Comparison of ENCODE assay signal across 1 cellular context in the genomic region with DNA sequence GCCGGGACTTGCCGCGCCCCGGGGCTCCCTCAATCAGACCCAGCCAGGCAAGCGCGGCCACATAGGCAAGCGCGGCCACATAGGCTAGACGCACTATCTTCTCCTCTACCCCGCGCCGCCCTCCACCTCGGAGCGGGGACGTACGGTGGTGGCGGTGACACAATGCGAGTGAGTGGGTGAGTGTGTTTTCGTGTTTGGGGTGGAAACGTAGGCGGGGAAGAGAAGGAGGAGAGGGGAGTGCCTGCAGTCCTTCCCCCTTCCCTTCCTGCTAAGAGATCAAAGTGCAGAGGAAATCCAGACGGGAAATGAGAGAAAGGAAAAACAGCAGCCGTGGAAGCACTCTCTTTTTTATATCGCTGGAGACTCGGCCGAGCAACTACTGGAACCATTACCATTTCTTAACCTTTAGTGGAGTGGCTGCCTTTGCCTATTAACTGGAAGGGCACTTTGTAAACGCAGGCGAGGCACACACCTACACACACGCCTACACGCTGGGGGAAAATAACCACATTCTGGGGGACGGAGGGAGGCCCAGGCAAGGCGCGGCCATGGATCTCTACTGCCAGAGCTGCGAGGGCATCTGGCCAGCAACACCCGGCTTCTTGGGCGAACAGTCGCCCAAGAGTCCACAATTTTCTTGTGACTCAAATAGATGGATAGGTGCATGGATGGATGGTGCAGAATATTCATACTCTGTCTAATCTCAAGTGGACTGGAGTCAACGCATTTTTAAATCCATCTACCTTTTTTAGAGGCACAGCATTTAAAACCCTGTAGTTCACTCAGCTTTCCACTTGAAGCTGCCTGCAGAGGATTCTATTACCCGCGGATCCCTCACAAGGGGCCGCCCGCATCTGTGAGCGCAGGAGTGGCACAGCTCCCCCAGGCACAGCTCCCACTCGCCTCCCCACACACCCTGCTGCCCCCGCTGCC.
TF ChIP-seq lines count a peak whose summit lies in the region.

No MANE protein-coding gene starts in this region.

TF ChIP-seq in SK-N-SH treated with all-trans-retinoic acid at 6 μM for 48 hours, 23 proteins besides CTCF, POLR2A, EP300 and RAD21 (continued from another document):
- TF ChIP-seq, protein P1, sequence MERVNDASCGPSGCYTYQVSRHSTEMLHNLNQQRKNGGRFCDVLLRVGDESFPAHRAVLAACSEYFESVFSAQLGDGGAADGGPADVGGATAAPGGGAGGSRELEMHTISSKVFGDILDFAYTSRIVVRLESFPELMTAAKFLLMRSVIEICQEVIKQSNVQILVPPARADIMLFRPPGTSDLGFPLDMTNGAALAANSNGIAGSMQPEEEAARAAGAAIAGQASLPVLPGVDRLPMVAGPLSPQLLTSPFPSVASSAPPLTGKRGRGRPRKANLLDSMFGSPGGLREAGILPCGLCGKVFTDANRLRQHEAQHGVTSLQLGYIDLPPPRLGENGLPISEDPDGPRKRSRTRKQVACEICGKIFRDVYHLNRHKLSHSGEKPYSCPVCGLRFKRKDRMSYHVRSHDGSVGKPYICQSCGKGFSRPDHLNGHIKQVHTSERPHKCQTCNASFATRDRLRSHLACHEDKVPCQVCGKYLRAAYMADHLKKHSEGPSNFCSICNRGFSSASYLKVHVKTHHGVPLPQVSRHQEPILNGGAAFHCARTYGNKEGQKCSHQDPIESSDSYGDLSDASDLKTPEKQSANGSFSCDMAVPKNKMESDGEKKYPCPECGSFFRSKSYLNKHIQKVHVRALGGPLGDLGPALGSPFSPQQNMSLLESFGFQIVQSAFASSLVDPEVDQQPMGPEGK (CRISPR knock-in tag; IDR thresholded peaks at IDR 0.05; ENCODE audit: borderline replicate concordance) = no peak
- TF ChIP-seq, protein P2, sequence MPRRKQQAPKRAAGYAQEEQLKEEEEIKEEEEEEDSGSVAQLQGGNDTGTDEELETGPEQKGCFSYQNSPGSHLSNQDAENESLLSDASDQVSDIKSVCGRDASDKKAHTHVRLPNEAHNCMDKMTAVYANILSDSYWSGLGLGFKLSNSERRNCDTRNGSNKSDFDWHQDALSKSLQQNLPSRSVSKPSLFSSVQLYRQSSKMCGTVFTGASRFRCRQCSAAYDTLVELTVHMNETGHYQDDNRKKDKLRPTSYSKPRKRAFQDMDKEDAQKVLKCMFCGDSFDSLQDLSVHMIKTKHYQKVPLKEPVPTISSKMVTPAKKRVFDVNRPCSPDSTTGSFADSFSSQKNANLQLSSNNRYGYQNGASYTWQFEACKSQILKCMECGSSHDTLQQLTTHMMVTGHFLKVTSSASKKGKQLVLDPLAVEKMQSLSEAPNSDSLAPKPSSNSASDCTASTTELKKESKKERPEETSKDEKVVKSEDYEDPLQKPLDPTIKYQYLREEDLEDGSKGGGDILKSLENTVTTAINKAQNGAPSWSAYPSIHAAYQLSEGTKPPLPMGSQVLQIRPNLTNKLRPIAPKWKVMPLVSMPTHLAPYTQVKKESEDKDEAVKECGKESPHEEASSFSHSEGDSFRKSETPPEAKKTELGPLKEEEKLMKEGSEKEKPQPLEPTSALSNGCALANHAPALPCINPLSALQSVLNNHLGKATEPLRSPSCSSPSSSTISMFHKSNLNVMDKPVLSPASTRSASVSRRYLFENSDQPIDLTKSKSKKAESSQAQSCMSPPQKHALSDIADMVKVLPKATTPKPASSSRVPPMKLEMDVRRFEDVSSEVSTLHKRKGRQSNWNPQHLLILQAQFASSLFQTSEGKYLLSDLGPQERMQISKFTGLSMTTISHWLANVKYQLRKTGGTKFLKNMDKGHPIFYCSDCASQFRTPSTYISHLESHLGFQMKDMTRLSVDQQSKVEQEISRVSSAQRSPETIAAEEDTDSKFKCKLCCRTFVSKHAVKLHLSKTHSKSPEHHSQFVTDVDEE (CRISPR knock-in tag; IDR thresholded peaks at IDR 0.05) = no peak
- TF ChIP-seq ARNTL (CRISPR knock-in tag; IDR thresholded peaks at IDR 0.05; ENCODE audit: borderline replicate concordance, low read depth) (no peak), GLIS3 (CRISPR knock-in tag; IDR thresholded peaks at IDR 0.05) (no peak), TOX (CRISPR knock-in tag; IDR thresholded peaks at IDR 0.05; ENCODE audit: borderline replicate concordance) (no peak)
- TF ChIP-seq, protein P3, sequence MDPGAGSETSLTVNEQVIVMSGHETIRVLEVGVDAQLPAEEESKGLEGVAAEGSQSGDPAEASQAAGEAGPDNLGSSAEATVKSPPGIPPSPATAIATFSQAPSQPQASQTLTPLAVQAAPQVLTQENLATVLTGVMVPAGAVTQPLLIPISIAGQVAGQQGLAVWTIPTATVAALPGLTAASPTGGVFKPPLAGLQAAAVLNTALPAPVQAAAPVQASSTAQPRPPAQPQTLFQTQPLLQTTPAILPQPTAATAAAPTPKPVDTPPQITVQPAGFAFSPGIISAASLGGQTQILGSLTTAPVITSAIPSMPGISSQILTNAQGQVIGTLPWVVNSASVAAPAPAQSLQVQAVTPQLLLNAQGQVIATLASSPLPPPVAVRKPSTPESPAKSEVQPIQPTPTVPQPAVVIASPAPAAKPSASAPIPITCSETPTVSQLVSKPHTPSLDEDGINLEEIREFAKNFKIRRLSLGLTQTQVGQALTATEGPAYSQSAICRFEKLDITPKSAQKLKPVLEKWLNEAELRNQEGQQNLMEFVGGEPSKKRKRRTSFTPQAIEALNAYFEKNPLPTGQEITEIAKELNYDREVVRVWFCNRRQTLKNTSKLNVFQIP (CRISPR knock-in tag; IDR thresholded peaks at IDR 0.05; ENCODE audit: borderline replicate concordance, low read depth) = no peak
